2 cellular contexts compared by ENCODE assay signal in genomic region chr5:867300-867699, GRCh38.
TF ChIP-seq lines count a peak whose summit lies in the region.

No MANE protein-coding gene starts in this region.

TF ChIP-seq in HCT116, 20 proteins besides CTCF, POLR2A, EP300 and RAD21:
- TF ChIP-seq CBX3 (IDR thresholded peaks at IDR 0.05; ENCODE audit: low read depth) (no peak), POLR2AphosphoS5 (IDR thresholded peaks at IDR 0.05; ENCODE audit: low read depth, low read length) (no peak), SP1 (IDR thresholded peaks at IDR 0.05; ENCODE audit: low read depth) (no peak)
TF ChIP-seq in HCT116: peak in this region for 0.

TF ChIP-seq in K562, 482 proteins besides CTCF, POLR2A, EP300 and RAD21:
- TF ChIP-seq MLLT1 (IDR thresholded peaks at IDR 0.05) (no peak), ZBTB26 (CRISPR knock-in tag; IDR thresholded peaks at IDR 0.05) (no peak), POLR2AphosphoS5 (IDR thresholded peaks at IDR 0.05; ENCODE audit: control insufficient read depth, insufficient read depth, low read depth, low read length) (peak; percentile 41; the same call in 1 of the 2 replicates), CTCFL (IDR thresholded peaks at IDR 0.05; ENCODE audit: borderline replicate concordance, insufficient read depth, low read depth, low read length, poor library complexity, severe bottlenecking) (peak; percentile 43), SUPT5H (IDR thresholded peaks at IDR 0.05) (peak; percentile 38; the same call in 1 of the 2 replicates)
TF ChIP-seq in K562: peak in this region for 3.
